ENCODE assay signal across 1 cellular context in the genomic region with DNA sequence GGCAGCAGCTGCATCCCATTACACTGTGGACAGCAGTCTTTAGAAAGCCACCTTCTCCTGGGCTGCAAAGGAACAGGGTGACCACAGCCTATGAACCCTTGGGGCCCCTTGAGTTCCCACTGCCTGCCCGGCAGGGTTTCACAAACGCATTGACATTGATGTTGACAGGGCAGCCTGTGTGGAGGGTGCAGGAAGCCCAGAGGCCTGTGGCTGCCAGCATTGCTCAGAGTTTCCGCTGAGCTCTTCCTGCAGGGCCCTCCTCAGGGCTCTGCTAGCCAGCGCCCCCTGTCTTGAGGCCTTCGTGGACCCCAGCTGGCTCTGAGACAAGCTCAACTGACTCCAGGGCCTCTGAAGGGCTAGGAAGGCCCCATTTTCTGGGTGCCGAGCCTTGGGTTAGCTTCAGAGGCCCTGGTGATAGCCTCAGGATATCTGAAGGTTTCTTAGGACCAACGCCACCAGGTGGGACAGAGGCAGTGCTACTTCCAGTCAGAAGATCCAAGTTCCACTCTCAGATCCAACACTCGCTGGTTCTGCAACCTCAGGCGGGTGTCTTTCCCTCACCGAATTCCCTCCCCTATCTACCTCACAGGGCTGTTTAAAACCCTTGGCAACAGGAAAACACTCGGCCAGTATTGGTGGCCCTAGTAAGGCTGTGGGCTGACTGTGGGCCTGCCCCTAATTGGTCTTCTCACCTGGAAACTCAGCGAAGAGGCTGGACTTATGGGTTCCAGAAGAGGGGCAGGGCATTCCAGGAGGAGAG.
TF ChIP-seq lines count a peak whose summit lies in the region.

No MANE protein-coding gene starts in this region.

TF ChIP-seq in HepG2, 621 proteins besides CTCF, POLR2A, EP300 and RAD21 (continued from another document and continues in another):
- TF ChIP-seq ZBED4 (CRISPR knock-in tag; IDR thresholded peaks at IDR 0.05; ENCODE audit: borderline replicate concordance) = peak; percentile 39; the same call in 1 of the 2 replicates
- TF ChIP-seq ZBTB2 (CRISPR knock-in tag; IDR thresholded peaks at IDR 0.05; ENCODE audit: low read depth) = no peak
- TF ChIP-seq MTF1 (CRISPR knock-in tag; IDR thresholded peaks at IDR 0.05) = no peak
- TF ChIP-seq NPAS2 (CRISPR knock-in tag; IDR thresholded peaks at IDR 0.05; ENCODE audit: borderline replicate concordance) = no peak
- TF ChIP-seq, protein P1, sequence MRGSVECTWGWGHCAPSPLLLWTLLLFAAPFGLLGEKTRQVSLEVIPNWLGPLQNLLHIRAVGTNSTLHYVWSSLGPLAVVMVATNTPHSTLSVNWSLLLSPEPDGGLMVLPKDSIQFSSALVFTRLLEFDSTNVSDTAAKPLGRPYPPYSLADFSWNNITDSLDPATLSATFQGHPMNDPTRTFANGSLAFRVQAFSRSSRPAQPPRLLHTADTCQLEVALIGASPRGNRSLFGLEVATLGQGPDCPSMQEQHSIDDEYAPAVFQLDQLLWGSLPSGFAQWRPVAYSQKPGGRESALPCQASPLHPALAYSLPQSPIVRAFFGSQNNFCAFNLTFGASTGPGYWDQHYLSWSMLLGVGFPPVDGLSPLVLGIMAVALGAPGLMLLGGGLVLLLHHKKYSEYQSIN (CRISPR knock-in tag; IDR thresholded peaks at IDR 0.05; ENCODE audit: borderline replicate concordance) = no peak
- TF ChIP-seq ZSCAN12 (CRISPR knock-in tag; IDR thresholded peaks at IDR 0.05) = no peak
- TF ChIP-seq ZNF570 (CRISPR knock-in tag; IDR thresholded peaks at IDR 0.05; ENCODE audit: borderline replicate concordance) = no peak
- TF ChIP-seq ZNF674 (CRISPR knock-in tag; IDR thresholded peaks at IDR 0.05; ENCODE audit: low read depth) = no peak
- no peak for TF ChIP-seq ZNF343 (CRISPR knock-in tag; IDR thresholded peaks at IDR 0.05)
- no peak for TF ChIP-seq ZNF468 (CRISPR knock-in tag; IDR thresholded peaks at IDR 0.05)
- TF ChIP-seq RFX3 (CRISPR knock-in tag; IDR thresholded peaks at IDR 0.05) = no peak
- TF ChIP-seq RAD51 (IDR thresholded peaks at IDR 0.05; ENCODE audit: borderline replicate concordance) = no peak
- no peak for TF ChIP-seq ZNF367 (CRISPR knock-in tag; IDR thresholded peaks at IDR 0.05; ENCODE audit: borderline replicate concordance)
- no peak for TF ChIP-seq BHLHE40 (IDR thresholded peaks at IDR 0.05; ENCODE audit: low read length)
- TF ChIP-seq FOSL2 (CRISPR knock-in tag; IDR thresholded peaks at IDR 0.05) = peak; percentile 46; the same call in 1 of the 2 replicates
- TF ChIP-seq ZSCAN9 (CRISPR knock-in tag; IDR thresholded peaks at IDR 0.05; ENCODE audit: borderline replicate concordance) = no peak
- no peak for TF ChIP-seq HNF4A (CRISPR knock-in tag; IDR thresholded peaks at IDR 0.05)
- no peak for TF ChIP-seq IKZF1 (IDR thresholded peaks at IDR 0.05)
- no peak for TF ChIP-seq ZNF432 (CRISPR knock-in tag; IDR thresholded peaks at IDR 0.05; ENCODE audit: borderline replicate concordance)
- no peak for TF ChIP-seq SRSF9 (IDR thresholded peaks at IDR 0.05; ENCODE audit: borderline replicate concordance, insufficient read depth, low read depth, low read length, poor library complexity, severe bottlenecking)
- TF ChIP-seq ATAD3A (CRISPR knock-in tag; IDR thresholded peaks at IDR 0.05) = no peak
- TF ChIP-seq SMARCC2 (IDR thresholded peaks at IDR 0.05) = no peak
- peak; percentile 37; the same call in 1 of the 2 replicates for TF ChIP-seq MYC (CRISPR knock-in tag; IDR thresholded peaks at IDR 0.05; ENCODE audit: borderline replicate concordance)
- TF ChIP-seq MAFF (IDR thresholded peaks at IDR 0.05; ENCODE audit: low read depth, low read length) = no peak
- TF ChIP-seq E2F2 (CRISPR knock-in tag; IDR thresholded peaks at IDR 0.05; ENCODE audit: borderline replicate concordance) = no peak
- TF ChIP-seq ZKSCAN8 (CRISPR knock-in tag; IDR thresholded peaks at IDR 0.05; ENCODE audit: borderline replicate concordance) = no peak
- no peak for TF ChIP-seq SNAPC4 (CRISPR knock-in tag; IDR thresholded peaks at IDR 0.05)
- TF ChIP-seq, protein P2, sequence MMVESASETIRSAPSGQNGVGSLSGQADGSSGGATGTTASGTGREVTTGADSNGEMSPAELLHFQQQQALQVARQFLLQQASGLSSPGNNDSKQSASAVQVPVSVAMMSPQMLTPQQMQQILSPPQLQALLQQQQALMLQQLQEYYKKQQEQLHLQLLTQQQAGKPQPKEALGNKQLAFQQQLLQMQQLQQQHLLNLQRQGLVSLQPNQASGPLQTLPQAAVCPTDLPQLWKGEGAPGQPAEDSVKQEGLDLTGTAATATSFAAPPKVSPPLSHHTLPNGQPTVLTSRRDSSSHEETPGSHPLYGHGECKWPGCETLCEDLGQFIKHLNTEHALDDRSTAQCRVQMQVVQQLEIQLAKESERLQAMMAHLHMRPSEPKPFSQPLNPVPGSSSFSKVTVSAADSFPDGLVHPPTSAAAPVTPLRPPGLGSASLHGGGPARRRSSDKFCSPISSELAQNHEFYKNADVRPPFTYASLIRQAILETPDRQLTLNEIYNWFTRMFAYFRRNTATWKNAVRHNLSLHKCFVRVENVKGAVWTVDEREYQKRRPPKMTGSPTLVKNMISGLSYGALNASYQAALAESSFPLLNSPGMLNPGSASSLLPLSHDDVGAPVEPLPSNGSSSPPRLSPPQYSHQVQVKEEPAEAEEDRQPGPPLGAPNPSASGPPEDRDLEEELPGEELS (CRISPR knock-in tag; IDR thresholded peaks at IDR 0.05) = 0 out of 2 replicates have a peak, but pooled peaks have one; percentile 35
- TF ChIP-seq DMAP1 (CRISPR knock-in tag; IDR thresholded peaks at IDR 0.05) = no peak
- TF ChIP-seq, protein P3, sequence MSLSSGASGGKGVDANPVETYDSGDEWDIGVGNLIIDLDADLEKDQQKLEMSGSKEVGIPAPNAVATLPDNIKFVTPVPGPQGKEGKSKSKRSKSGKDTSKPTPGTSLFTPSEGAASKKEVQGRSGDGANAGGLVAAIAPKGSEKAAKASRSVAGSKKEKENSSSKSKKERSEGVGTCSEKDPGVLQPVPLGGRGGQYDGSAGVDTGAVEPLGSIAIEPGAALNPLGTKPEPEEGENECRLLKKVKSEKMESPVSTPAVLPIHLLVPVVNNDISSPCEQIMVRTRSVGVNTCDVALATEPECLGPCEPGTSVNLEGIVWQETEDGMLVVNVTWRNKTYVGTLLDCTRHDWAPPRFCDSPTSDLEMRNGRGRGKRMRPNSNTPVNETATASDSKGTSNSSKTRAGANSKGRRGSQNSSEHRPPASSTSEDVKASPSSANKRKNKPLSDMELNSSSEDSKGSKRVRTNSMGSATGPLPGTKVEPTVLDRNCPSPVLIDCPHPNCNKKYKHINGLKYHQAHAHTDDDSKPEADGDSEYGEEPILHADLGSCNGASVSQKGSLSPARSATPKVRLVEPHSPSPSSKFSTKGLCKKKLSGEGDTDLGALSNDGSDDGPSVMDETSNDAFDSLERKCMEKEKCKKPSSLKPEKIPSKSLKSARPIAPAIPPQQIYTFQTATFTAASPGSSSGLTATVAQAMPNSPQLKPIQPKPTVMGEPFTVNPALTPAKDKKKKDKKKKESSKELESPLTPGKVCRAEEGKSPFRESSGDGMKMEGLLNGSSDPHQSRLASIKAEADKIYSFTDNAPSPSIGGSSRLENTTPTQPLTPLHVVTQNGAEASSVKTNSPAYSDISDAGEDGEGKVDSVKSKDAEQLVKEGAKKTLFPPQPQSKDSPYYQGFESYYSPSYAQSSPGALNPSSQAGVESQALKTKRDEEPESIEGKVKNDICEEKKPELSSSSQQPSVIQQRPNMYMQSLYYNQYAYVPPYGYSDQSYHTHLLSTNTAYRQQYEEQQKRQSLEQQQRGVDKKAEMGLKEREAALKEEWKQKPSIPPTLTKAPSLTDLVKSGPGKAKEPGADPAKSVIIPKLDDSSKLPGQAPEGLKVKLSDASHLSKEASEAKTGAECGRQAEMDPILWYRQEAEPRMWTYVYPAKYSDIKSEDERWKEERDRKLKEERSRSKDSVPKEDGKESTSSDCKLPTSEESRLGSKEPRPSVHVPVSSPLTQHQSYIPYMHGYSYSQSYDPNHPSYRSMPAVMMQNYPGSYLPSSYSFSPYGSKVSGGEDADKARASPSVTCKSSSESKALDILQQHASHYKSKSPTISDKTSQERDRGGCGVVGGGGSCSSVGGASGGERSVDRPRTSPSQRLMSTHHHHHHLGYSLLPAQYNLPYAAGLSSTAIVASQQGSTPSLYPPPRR (CRISPR knock-in tag; IDR thresholded peaks at IDR 0.05; ENCODE audit: borderline replicate concordance) = no peak
- no peak for TF ChIP-seq ZNF530 (CRISPR knock-in tag; IDR thresholded peaks at IDR 0.05; ENCODE audit: low read depth)
- no peak for TF ChIP-seq ZNF180 (CRISPR knock-in tag; IDR thresholded peaks at IDR 0.05; ENCODE audit: borderline replicate concordance, low read depth)
- TF ChIP-seq RELA (CRISPR knock-in tag; IDR thresholded peaks at IDR 0.05) = no peak
- TF ChIP-seq SPEN (CRISPR knock-in tag; IDR thresholded peaks at IDR 0.05; ENCODE audit: low read depth) = peak; percentile 37
- peak; percentile 75 for TF ChIP-seq GABPB1 (CRISPR knock-in tag; IDR thresholded peaks at IDR 0.05)
- TF ChIP-seq HIVEP1 (CRISPR knock-in tag; IDR thresholded peaks at IDR 0.05) = no peak
- TF ChIP-seq NR3C1 (CRISPR knock-in tag; IDR thresholded peaks at IDR 0.05) = no peak
- 0 out of 2 replicates have a peak, but pooled peaks have one; percentile 65 for TF ChIP-seq ZSCAN29 (CRISPR knock-in tag; conservative IDR thresholded peaks at IDR 0.05)
- no peak for TF ChIP-seq GPN1 (CRISPR knock-in tag; IDR thresholded peaks at IDR 0.05; ENCODE audit: borderline replicate concordance)
- TF ChIP-seq ZNF510 (CRISPR knock-in tag; IDR thresholded peaks at IDR 0.05; ENCODE audit: low read depth) = no peak
